In the genomic region with DNA sequence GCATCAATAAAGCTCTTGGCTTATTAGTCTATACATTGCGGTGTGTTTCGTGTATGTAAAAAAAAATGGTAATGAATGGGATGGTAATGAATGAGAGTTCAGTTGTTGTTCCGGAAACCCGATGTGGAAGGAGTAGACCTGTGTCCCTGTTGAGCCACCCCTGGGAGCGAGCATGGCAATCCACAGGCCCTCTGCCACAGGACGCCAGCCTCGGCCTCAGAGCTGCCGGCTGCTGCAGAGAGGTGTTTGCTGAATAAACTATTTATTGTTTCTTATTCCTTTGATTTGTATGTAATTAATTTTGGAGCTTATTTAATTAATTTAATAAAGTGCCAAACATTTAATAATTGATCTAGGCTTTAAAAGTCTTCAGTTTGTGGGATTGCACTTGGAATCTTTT, we compare ENCODE assay signal across 1 cellular context.
TF ChIP-seq lines count a peak whose summit lies in the region.

No MANE protein-coding gene starts in this region.

TF ChIP-seq in HCT116, 20 proteins besides CTCF, POLR2A, EP300 and RAD21 (continued from another document):
- TF ChIP-seq, protein P1, sequence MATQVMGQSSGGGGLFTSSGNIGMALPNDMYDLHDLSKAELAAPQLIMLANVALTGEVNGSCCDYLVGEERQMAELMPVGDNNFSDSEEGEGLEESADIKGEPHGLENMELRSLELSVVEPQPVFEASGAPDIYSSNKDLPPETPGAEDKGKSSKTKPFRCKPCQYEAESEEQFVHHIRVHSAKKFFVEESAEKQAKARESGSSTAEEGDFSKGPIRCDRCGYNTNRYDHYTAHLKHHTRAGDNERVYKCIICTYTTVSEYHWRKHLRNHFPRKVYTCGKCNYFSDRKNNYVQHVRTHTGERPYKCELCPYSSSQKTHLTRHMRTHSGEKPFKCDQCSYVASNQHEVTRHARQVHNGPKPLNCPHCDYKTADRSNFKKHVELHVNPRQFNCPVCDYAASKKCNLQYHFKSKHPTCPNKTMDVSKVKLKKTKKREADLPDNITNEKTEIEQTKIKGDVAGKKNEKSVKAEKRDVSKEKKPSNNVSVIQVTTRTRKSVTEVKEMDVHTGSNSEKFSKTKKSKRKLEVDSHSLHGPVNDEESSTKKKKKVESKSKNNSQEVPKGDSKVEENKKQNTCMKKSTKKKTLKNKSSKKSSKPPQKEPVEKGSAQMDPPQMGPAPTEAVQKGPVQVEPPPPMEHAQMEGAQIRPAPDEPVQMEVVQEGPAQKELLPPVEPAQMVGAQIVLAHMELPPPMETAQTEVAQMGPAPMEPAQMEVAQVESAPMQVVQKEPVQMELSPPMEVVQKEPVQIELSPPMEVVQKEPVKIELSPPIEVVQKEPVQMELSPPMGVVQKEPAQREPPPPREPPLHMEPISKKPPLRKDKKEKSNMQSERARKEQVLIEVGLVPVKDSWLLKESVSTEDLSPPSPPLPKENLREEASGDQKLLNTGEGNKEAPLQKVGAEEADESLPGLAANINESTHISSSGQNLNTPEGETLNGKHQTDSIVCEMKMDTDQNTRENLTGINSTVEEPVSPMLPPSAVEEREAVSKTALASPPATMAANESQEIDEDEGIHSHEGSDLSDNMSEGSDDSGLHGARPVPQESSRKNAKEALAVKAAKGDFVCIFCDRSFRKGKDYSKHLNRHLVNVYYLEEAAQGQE (IDR thresholded peaks at IDR 0.05; ENCODE audit: low read depth) = no peak
